In genomic region chr12:113005759-113006158, GRCh38 we compare ENCODE assay signal across 9 cellular contexts. TPM values are rescaled to one million over a fixed set of nuclear protein-coding genes. Genes with fewer than 3 reads are reported as not detected.
A peak's percentile ranks its signal among the peaks of the same experiment; 100 is the strongest.
DNase-seq lines count a peak whose midpoint lies in the region; ATAC-seq, FAIRE-seq and TF ChIP-seq lines count a peak whose summit lies in the region.
"Had no signal": no experiment of that assay in that cellular context is flagged by ENCODE, and none has a peak within 500 bp of the region (broad histone marks: within the 10 kb centered on the region; RNA-seq: fewer than 3 reads in every experiment).

No MANE protein-coding gene starts in this region.

- H3K27me3 ChIP-seq in BJ (ENCODE audit: control insufficient read depth, insufficient read depth, low read length), result no peaks in the 10 kb centered on the region; the same call in 1 of the 2 replicates

- no peaks in the 10 kb centered on the region for H3K36me3 ChIP-seq in BJ (ENCODE audit: control insufficient read depth, insufficient read depth, low read length)

- no peak for TF ChIP-seq POLR2A in H54 (IDR thresholded peaks at IDR 0.05; ENCODE audit: low read depth, low read length)

- H3K4me3 ChIP-seq in BJ (ENCODE audit: low read depth, low read length), result no peak overlapping the region
- no peak overlapping the region for H3K4me3 ChIP-seq in WI38 (ENCODE audit: low read depth, low read length)

- DNase-seq in BJ (ENCODE audit: low read depth) (no peak), H54 (ENCODE audit: insufficient read length, low spot score) (peak; percentile 33), islet precursor cell (peak; percentile 43), amniotic stem cell (lab: John Stamatoyannopoulos, UW) (no peak), GM19238 (ENCODE audit: insufficient read length, low spot score) (no peak)
- no peak for DNase-seq in stimulated activated CD4-positive, alpha-beta T cell treated with anti-CD3 and anti-CD28 coated beads, Interleukin-1b, Interleukin-23, amount 100 ng/mL, for 48 hours
- DNase-seq: amygdala had no signal

- CTCF ChIA-PET in BJ (lab: Yijun Ruan, JAX), result interaction anchor here (2.1 to 3.6 kb wide), 2 partner anchors 13 to 24 kb away, joined by 9 to 23 read pairs; no protein-coding TSS in a partner anchor

- POLR2A ChIA-PET in BJ (lab: Charles Lee), result no interaction called here

- FAIRE-seq in H54 (lab: Jason Lieb, UNC), result no peak

- TF ChIP-seq CTCF in BJ (IDR thresholded peaks at IDR 0.05; ENCODE audit: insufficient read depth, low read depth, low read length) (peak; percentile 37), WI38 (IDR thresholded peaks at IDR 0.05; ENCODE audit: low read depth, low read length) (peak; percentile 31; the same call in 1 of the 2 replicates)

- ATAC-seq in HG02610 (IDR thresholded peaks at IDR 0.05; ENCODE audit: unreplicated experiment), result no peak

RNA-seq across cellular contexts. Expression of gene OAS2, which starts 27.4 kb away (rescaled TPM):
- 1.2 and 1.9 TPM in 2 replicates for polyA plus RNA-seq in BJ (2011; rRNA removed)
- polyA minus RNA-seq in BJ (2011; rRNA and poly(A)+ RNA removed), result 0.57 and 0.90 TPM in 2 replicates

RNA-seq across cellular contexts. Expression of gene DTX1, which starts 50.8 kb away (rescaled TPM):
- not detected in 2 replicates for polyA plus RNA-seq in BJ (2011; rRNA removed)
- polyA minus RNA-seq in BJ (2011; rRNA and poly(A)+ RNA removed), result not detected in 2 replicates

Comparison
In these comparisons a context has a peak if more than half of its experiments do, and no peak if none do; other contexts are left out.
1. DNase-seq: peak in H54 (single experiment) and islet precursor cell (single experiment); none in BJ (single experiment), amniotic stem cell (single experiment), stimulated activated CD4-positive, alpha-beta T cell treated with anti-CD3 and anti-CD28 coated beads, Interleukin-1b, Interleukin-23, amount 100 ng/mL, for 48 hours (single experiment) and GM19238 (single experiment).